ENCODE assay signal across 21 cellular contexts in the genomic region with DNA sequence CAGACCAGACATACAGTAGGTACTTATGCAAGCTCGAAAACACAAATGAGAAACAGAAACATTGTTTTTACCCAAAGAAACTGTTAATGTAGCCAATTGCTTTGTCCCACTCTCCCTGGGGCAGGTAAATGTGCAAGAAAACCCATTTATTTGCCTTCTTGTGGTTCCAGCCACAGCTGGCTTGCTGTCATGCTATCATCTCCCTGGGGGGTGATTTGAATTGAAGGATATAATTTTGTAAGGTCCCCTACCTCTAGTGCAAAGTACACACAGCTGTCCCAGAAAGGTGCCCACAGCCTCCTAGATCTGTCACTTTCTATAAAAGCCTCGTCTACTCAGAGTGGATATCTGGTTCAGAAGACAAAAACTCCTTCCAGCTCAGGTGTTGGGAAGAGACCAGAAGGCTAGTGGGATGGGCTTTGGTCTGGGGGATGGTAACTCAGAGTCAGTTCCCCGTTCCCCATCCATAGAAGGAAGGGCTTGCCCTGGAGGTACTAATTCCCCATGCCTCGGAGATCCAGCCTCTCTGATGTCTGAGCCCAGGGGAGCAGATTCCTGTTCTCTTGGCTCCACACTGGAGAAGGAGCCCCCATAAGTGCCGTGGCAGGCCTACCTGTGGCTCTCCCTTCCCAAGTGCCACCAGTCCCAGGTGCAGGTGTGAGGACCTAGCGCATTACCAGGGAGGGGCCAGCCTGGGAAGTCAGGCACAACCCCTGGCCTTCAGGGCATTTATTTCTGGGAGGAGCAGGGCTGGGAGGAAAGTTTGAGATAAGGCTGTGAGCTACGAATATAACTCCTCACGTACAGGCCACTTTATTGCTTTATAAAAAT. TPM values are rescaled to one million over a fixed set of nuclear protein-coding genes. Genes with fewer than 3 reads are reported as not detected.
DNase-seq lines count a peak whose midpoint lies in the region; ATAC-seq and TF ChIP-seq lines count a peak whose summit lies in the region.
"Had no signal": no experiment of that assay in that cellular context is flagged by ENCODE, and none has a peak within 500 bp of the region (broad histone marks: within the 10 kb centered on the region; RNA-seq: fewer than 3 reads in every experiment).

No MANE protein-coding gene starts in this region.

- H3K4me1 ChIP-seq in Caco-2 (peaks cover 77% of the 10 kb centered on the region), hepatocyte (ENCODE audit: insufficient read depth) (peaks cover 52% of the 10 kb centered on the region)

- H3K9me3 Mint-ChIP-seq in Caco-2 (ENCODE audit: unreplicated experiment), result peaks cover 7% of the 10 kb centered on the region
- H3K9me3 Mint-ChIP-seq: activated naive CD8-positive, alpha-beta T cell treated with anti-CD3 and anti-CD28 coated beads, Interleukin-2, amount 10 ng/mL, durations not matched to agents 7 days and 5 days; activated T-cell treated with anti-CD3 and anti-CD28 coated beads, Interleukin-2, amount 50 U/mL, for 4 hours; CD8-positive, alpha-beta T cell had no signal

- WGBS in hepatocyte (ENCODE audit: low lambda C conversion rate, missing lambda C conversion rate), result 42% methylated on average over 8 of the region's 8 CpGs

- H3K27me3 ChIP-seq in Caco-2 (replicated peaks; ENCODE audit: control insufficient read depth, insufficient read depth, low read length) (no peaks in the 10 kb centered on the region), hepatocyte (no peaks in the 10 kb centered on the region)
- H3K27me3 ChIP-seq: cardiac muscle cell, vagina had no signal

- no peaks in the 10 kb centered on the region for H3K27me3 Mint-ChIP-seq in Caco-2 (ENCODE audit: insufficient read depth, unreplicated experiment)

- peak overlapping the region; percentile 95 for H3K27ac ChIP-seq in hepatocyte
- H3K27ac ChIP-seq: cardiac muscle cell, parathyroid adenoma, vagina had no signal

- intact Hi-C loops in Caco-2 (cut with micrococcal nuclease; ENCODE audit: unreplicated experiment), result no loop called here

- peaks cover 24% of the 10 kb centered on the region for H3K79me2 ChIP-seq in hepatocyte
- H3K79me2 ChIP-seq: parathyroid adenoma had no signal

- no peak for TF ChIP-seq CTCF in Caco-2 (IDR thresholded peaks at IDR 0.05; ENCODE audit: insufficient read depth in 1 of 2, low read depth in 1 of 2, low read length in 1 of 2, severe bottlenecking in 1 of 2, unreplicated experiment in 1 of 2)
- no peak for TF ChIP-seq CTCF in hepatocyte (IDR thresholded peaks at IDR 0.05; ENCODE audit: poor library complexity)

- DNase-seq in Caco-2 (peak; percentile 80 to 90), NCI-H1417 treated with DMSO at 0.1 percent for 48 hours (lab: John Stamatoyannopoulos, UW) (peak; percentile 93), NCI-H526 (lab: John Stamatoyannopoulos, UW) (peak; percentile 65 to 92), hepatocyte (ENCODE audit: low spot score) (peak; percentile 65), anterior cingulate cortex (lab: John Stamatoyannopoulos, UW) (no peak), DMS 273 (lab: John Stamatoyannopoulos, UW; ENCODE audit: unreplicated experiment) (no peak)
- DNase-seq: activated CD4-positive, alpha-beta T cell treated with anti-CD3 and anti-CD28 coated beads, Interleukin-2, amount 50 U/mL, for 48 hours; activated naive CD8-positive, alpha-beta T cell treated with anti-CD3 and anti-CD28 coated beads, Interleukin-2, amount 10 ng/mL, durations not matched to agents 7 days and 5 days; activated T-cell treated with anti-CD3 and anti-CD28 coated beads, Interleukin-2, amount 50 U/mL, for 4 hours; CD8-positive, alpha-beta T cell; left cardiac atrium; NCI-H1105; stimulated activated naive CD8-positive, alpha-beta T cell treated with anti-CD3 and anti-CD28 coated beads, Interleukin-15, Interleukin-2, amounts not matched to agents 100 U/mL and 50 U/mL, for 24 hours had no signal

- no TSS peak for BruUV-seq in Caco-2 (replicated peaks; lab: Mats Ljungman, UMichigan)

- H2AFZ ChIP-seq in hepatocyte, result no peak overlapping the region
- H2AFZ ChIP-seq: parathyroid adenoma had no signal

- H3K27ac Mint-ChIP-seq in Caco-2 (ENCODE audit: unreplicated experiment), result peak overlapping the region; percentile 35
- H3K27ac Mint-ChIP-seq: activated naive CD8-positive, alpha-beta T cell treated with anti-CD3 and anti-CD28 coated beads, Interleukin-2, amount 10 ng/mL, durations not matched to agents 7 days and 5 days; CD8-positive, alpha-beta T cell had no signal

- H3K4me1 Mint-ChIP-seq in Caco-2 (ENCODE audit: low read depth, unreplicated experiment), result peaks cover 56% of the 10 kb centered on the region
- H3K4me1 Mint-ChIP-seq: activated naive CD8-positive, alpha-beta T cell treated with anti-CD3 and anti-CD28 coated beads, Interleukin-2, amount 10 ng/mL, durations not matched to agents 7 days and 5 days had no signal

- H4K20me1 ChIP-seq in hepatocyte (ENCODE audit: insufficient read depth, poor library complexity, severe bottlenecking), result peaks cover 2% of the 10 kb centered on the region

- peaks cover 14% of the 10 kb centered on the region for H3K36me3 Mint-ChIP-seq in Caco-2 (ENCODE audit: insufficient read depth, unreplicated experiment)

- ATAC-seq in HG03095 (IDR thresholded peaks at IDR 0.05; ENCODE audit: unreplicated experiment) (no peak), HG03439 (IDR thresholded peaks at IDR 0.05; ENCODE audit: unreplicated experiment) (no peak)
- ATAC-seq: activated T-cell treated with anti-CD3 and anti-CD28 coated beads, Interleukin-2, amount 50 U/mL, for 4 hours; CD8-positive, alpha-beta T cell; HCT116; left cardiac atrium; stimulated activated naive CD8-positive, alpha-beta T cell treated with anti-CD3 and anti-CD28 coated beads, Interleukin-15, Interleukin-2, amounts not matched to agents 100 U/mL and 50 U/mL, for 24 hours had no signal

- H3K9me2 ChIP-seq in hepatocyte (replicated peaks; ENCODE audit: insufficient read depth), result no peaks in the 10 kb centered on the region

- 0 out of 2 replicates have a peak overlapping the region, but pooled peaks have one; percentile 5 for H3K4me3 ChIP-seq in Caco-2 (ENCODE audit: low read depth, low read length)
- no peak overlapping the region for H3K4me3 ChIP-seq in hepatocyte
- H3K4me3 ChIP-seq: cardiac muscle cell, smooth muscle cell, vagina had no signal

- CTCF ChIA-PET in Caco-2 (lab: Charles Lee), result interaction anchor here (0.6 to 8.3 kb wide), 9 partner anchors 9 to 1223 kb away, joined by 3 to 157 read pairs (median 3); a partner anchor contains a TSS

- no peaks in the 10 kb centered on the region for H3K9me3 ChIP-seq in Caco-2
- H3K9me3 ChIP-seq in hepatocyte (ENCODE audit: low read depth), result no peaks in the 10 kb centered on the region
- H3K9me3 ChIP-seq: vagina had no signal

- no peak overlapping the region for H3K4me3 Mint-ChIP-seq in Caco-2 (ENCODE audit: unreplicated experiment)
- H3K4me3 Mint-ChIP-seq: activated naive CD8-positive, alpha-beta T cell treated with anti-CD3 and anti-CD28 coated beads, Interleukin-2, amount 10 ng/mL, durations not matched to agents 7 days and 5 days; activated T-cell treated with anti-CD3 and anti-CD28 coated beads, Interleukin-2, amount 50 U/mL, for 4 hours; CD8-positive, alpha-beta T cell had no signal

- peaks cover 8% of the 10 kb centered on the region; the same call in 1 of the 2 replicates for H3K36me3 ChIP-seq in Caco-2 (ENCODE audit: control insufficient read depth, insufficient read depth, low read length)
- H3K36me3 ChIP-seq in hepatocyte (replicated peaks; ENCODE audit: insufficient read depth, low read depth), result no peaks in the 10 kb centered on the region
- H3K36me3 ChIP-seq: cardiac muscle cell, vagina had no signal

- peak overlapping the region; percentile 83 for H3K4me2 ChIP-seq in hepatocyte
- H3K4me2 ChIP-seq: smooth muscle cell had no signal

- POLR2A ChIA-PET in Caco-2 (lab: Charles Lee), result interaction anchor here (0.5 to 2.2 kb wide), 8 partner anchors 9 to 309 kb away, joined by 3 to 17 read pairs (median 4); a partner anchor contains a TSS

RNA-seq across cellular contexts. Expression of a gene that starts 2.4 kb away (rescaled TPM):
- 24.3 and 30.5 TPM in 2 replicates for total RNA-seq in Caco-2 (2022)
- total RNA-seq in hepatocyte, result 64.9 and 66.4 TPM in 2 replicates
- polyA plus RNA-seq in hepatocyte, result 48.0 and 56.5 TPM in 2 replicates
- total RNA-seq: activated naive CD8-positive, alpha-beta T cell treated with anti-CD3 and anti-CD28 coated beads, Interleukin-2, amount 10 ng/mL, durations not matched to agents 7 days and 5 days; cardiac muscle cell; CD8-positive, alpha-beta T cell; smooth muscle cell had no signal
- polyA plus RNA-seq: AG04450, cardiac muscle cell, smooth muscle cell had no signal

RNA-seq across cellular contexts. Expression of a gene that starts 10.9 kb away (rescaled TPM):
- total RNA-seq in Caco-2 (2022), result 425 and 427 TPM in 2 replicates
- total RNA-seq in hepatocyte, result 88.9 and 124 TPM in 2 replicates
- polyA plus RNA-seq in hepatocyte, result 179 and 236 TPM in 2 replicates

RNA-seq across cellular contexts. Expression of a gene that starts 18.7 kb away (rescaled TPM):
- total RNA-seq in Caco-2 (2022) (110 and 118 TPM in 2 replicates), hepatocyte (17.0 and 18.6 TPM in 2 replicates)
- polyA plus RNA-seq in hepatocyte, result 10.4 and 12.2 TPM in 2 replicates

Comparison
In these comparisons a context has a peak if more than half of its experiments do, and no peak if none do; other contexts are left out.
1. DNase-seq: peak in Caco-2 (2 of 2), NCI-H1417 treated with DMSO at 0.1 percent for 48 hours (single experiment), NCI-H526 (2 of 2) and hepatocyte (single experiment); none in anterior cingulate cortex (0 of 58) and DMS 273 (single experiment).